30 cellular contexts compared by ENCODE assay signal in the genomic region with DNA sequence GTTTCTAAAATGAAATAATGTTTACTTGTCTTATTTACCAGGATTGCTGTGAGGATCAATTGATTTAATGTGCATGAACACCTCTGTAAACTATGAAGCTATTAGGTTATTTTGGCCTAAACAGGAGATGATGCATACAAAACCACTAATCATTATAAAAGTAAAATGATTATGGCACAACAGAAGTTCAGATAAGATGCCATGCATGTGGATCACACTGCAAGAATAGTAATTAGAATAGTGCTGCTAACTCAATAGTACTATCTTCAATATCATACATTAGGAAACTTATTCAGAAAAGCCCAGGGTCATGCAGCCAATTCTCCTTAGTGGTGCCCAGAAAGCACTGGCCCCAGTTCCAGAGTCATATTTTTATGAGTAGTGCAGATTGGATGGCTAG.
"Had no signal": no experiment of that assay in that cellular context is flagged by ENCODE, and none has a peak within 500 bp of the region (broad histone marks: within the 10 kb centered on the region; RNA-seq: fewer than 3 reads in every experiment).

No MANE protein-coding gene starts in this region.

- DNase-seq: colonic mucosa; cortex of kidney; dermis blood vessel endothelial cell; dorsolateral prefrontal cortex; effector CD4-positive, alpha-beta T cell; effector CD8-positive, alpha-beta T cell; effector memory CD4-positive, alpha-beta T cell; effector memory CD8-positive, alpha-beta T cell; endodermal cell; erythroblast; esophagus squamous epithelium; foreskin fibroblast; foreskin keratinocyte; foreskin melanocyte; gastrocnemius medialis; glutamatergic neuron; head of caudate nucleus; heart left ventricle; heart right ventricle had no signal

- H3K4me3 ChIP-seq: colonic mucosa, coronary artery, dorsolateral prefrontal cortex, esophagus muscularis mucosa, esophagus squamous epithelium, gastrocnemius medialis, gastroesophageal sphincter, heart left ventricle, heart right ventricle, hepatocyte had no signal

- H3K27ac ChIP-seq: colonic mucosa, coronary artery, dorsolateral prefrontal cortex, epithelial cell of prostate, esophagus muscularis mucosa, esophagus squamous epithelium, foreskin keratinocyte, gastrocnemius medialis, gastroesophageal sphincter, heart left ventricle, heart right ventricle, hepatocyte had no signal

- H3K36me3 ChIP-seq: colonic mucosa, esophagus muscularis mucosa, esophagus squamous epithelium, gastrocnemius medialis, gastroesophageal sphincter, heart left ventricle, heart right ventricle had no signal

- H3K4me3 Mint-ChIP-seq: dendritic cell treated with granulocyte-macrophage colony-stimulating factor and Interleukin-4, amounts not matched to agents 40 ng/mL and 50 ng/mL, for 4 days; effector memory CD8-positive, alpha-beta T cell; endodermal cell had no signal

- H2AFZ ChIP-seq: hepatocyte had no signal

- H3K4me2 ChIP-seq: hepatocyte had no signal

- H3K27ac Mint-ChIP-seq: dendritic cell treated with granulocyte-macrophage colony-stimulating factor and Interleukin-4, amounts not matched to agents 40 ng/mL and 50 ng/mL, for 4 days; effector memory CD8-positive, alpha-beta T cell; endodermal cell had no signal

- H3K9me3 ChIP-seq: colonic mucosa, esophagus muscularis mucosa, esophagus squamous epithelium, gastrocnemius medialis, gastroesophageal sphincter, heart left ventricle, heart right ventricle had no signal

- H3K79me2 ChIP-seq: hepatocyte had no signal

- H3K27me3 ChIP-seq: colonic mucosa, esophagus muscularis mucosa, foreskin keratinocyte, gastrocnemius medialis, gastroesophageal sphincter, heart left ventricle had no signal

- ATAC-seq: effector memory CD8-positive, alpha-beta T cell; esophagus mucosa; foreskin keratinocyte; gastrocnemius medialis; gastroesophageal sphincter; heart left ventricle; heart right ventricle had no signal

- H3K4me1 ChIP-seq: colonic mucosa, foreskin keratinocyte had no signal

- H3K27me3 Mint-ChIP-seq: dendritic cell treated with granulocyte-macrophage colony-stimulating factor and Interleukin-4, amounts not matched to agents 40 ng/mL and 50 ng/mL, for 4 days had no signal

- FAIRE-seq: colon, endometrium, endothelial cell of umbilical vein, frontal cortex had no signal
